ENCODE assay signal across 14 cellular contexts in genomic region chr4:143420227-143420626, GRCh38.
DNase-seq lines count a peak whose midpoint lies in the region; ATAC-seq and TF ChIP-seq lines count a peak whose summit lies in the region.
"Had no signal": no experiment of that assay in that cellular context is flagged by ENCODE, and none has a peak within 500 bp of the region (broad histone marks: within the 10 kb centered on the region; RNA-seq: fewer than 3 reads in every experiment).

No MANE protein-coding gene starts in this region.

- TF ChIP-seq POLR2A in tibial nerve (IDR thresholded peaks at IDR 0.05) = no peak

- intact Hi-C loops in heart right ventricle (cut with DNase I) (no loop called here), cardiac septum (cut with DNase I) (loop anchor here (5.0 kb wide), 1 partner anchor 37 kb away; no protein-coding TSS in a partner anchor)

- H3K36me3 ChIP-seq in heart right ventricle (peaks cover 0 to 44% (median 19%) of the 10 kb centered on the region in 9 donors), tibial nerve (peaks cover 0 to 45% (median 0%) of the 10 kb centered on the region in 3 donors)

- TF ChIP-seq CTCF in heart right ventricle (IDR thresholded peaks at IDR 0.05) (no peak), tibial nerve (IDR thresholded peaks at IDR 0.05) (no peak)

- peak in 4 of 8 donors; percentile 54 to 79 (median 72) for ATAC-seq in heart right ventricle
- ATAC-seq in HG03135 (IDR thresholded peaks at IDR 0.05; ENCODE audit: unreplicated experiment) = peak; percentile 36
- no peak for ATAC-seq in HG03045 (IDR thresholded peaks at IDR 0.05; ENCODE audit: unreplicated experiment)
- ATAC-seq: activated CD8-positive, alpha-beta T cell treated with anti-CD3 and anti-CD28 coated beads, Interleukin-2, amount 10 ng/mL, durations not matched to agents 7 days and 5 days; left lobe of liver had no signal

- H3K9me3 ChIP-seq in heart right ventricle (no peaks in the 10 kb centered on the region), tibial nerve (no peaks in the 10 kb centered on the region)

- H3K4me1 ChIP-seq in heart right ventricle (peaks cover 0 to 61% (median 29%) of the 10 kb centered on the region in 9 donors), tibial nerve (peaks cover 0 to 63% (median 15%) of the 10 kb centered on the region in 4 donors)

- H3K27me3 ChIP-seq in heart right ventricle (no peaks in the 10 kb centered on the region), tibial nerve (no peaks in the 10 kb centered on the region)

- H3K4me3 ChIP-seq in heart right ventricle (peak overlapping the region in 1 of 10 donors; percentile 4), tibial nerve (no peak overlapping the region)

- peak overlapping the region in 8 of 10 donors; percentile 19 to 74 (median 41) for H3K27ac ChIP-seq in heart right ventricle
- H3K27ac ChIP-seq in tibial nerve = peak overlapping the region; percentile 6 to 94 (median 48)

- peak in 1 of 2 donors; percentile 25 for TF ChIP-seq EP300 in tibial nerve (IDR thresholded peaks at IDR 0.05)

- WGBS in heart right ventricle, 2 donors = 28 to 30% methylated on average over 2 of the region's 2 CpGs
- WGBS in tibial nerve, 2 donors = 57 to 58% methylated on average over 2 of the region's 2 CpGs

- DNase-seq in heart right ventricle (no peak), cardiac septum (ENCODE audit: low spot score) (no peak), dermis microvascular lymphatic vessel endothelial cell (ENCODE audit: low read depth in 2 of 2) (peak; percentile 90 to 96), tibial nerve (ENCODE audit: low spot score in 2 of 2) (no peak), NCI-H1105 treated with DMSO at 0.1 percent for 48 hours (lab: John Stamatoyannopoulos, UW) (no peak), cerebellar nuclear complex (lab: John Stamatoyannopoulos, UW) (no peak)
- DNase-seq: 8988T; activated CD8-positive, alpha-beta T cell treated with anti-CD3 and anti-CD28 coated beads, Interleukin-2, amount 10 ng/mL, durations not matched to agents 7 days and 5 days; GDM1; NCI-H146; NCI-H69 had no signal

Comparison
In these comparisons a context has a peak if more than half of its experiments do, and no peak if none do; other contexts are left out.
1. DNase-seq: peak in dermis microvascular lymphatic vessel endothelial cell (2 of 2); none in heart right ventricle (0 of 2), cardiac septum (single experiment), tibial nerve (0 of 2), NCI-H1105 treated with DMSO at 0.1 percent for 48 hours (single experiment) and cerebellar nuclear complex (0 of 2).